Comparison of ENCODE assay signal across 9 cellular contexts in genomic region chr7:39567294-39567693, GRCh38. TPM values are rescaled to one million over a fixed set of nuclear protein-coding genes. Genes with fewer than 3 reads are reported as not detected.
A peak's percentile ranks its signal among the peaks of the same experiment; 100 is the strongest.
DNase-seq lines count a peak whose midpoint lies in the region; ATAC-seq and TF ChIP-seq lines count a peak whose summit lies in the region.
"Had no signal": no experiment of that assay in that cellular context is flagged by ENCODE, and none has a peak within 500 bp of the region (broad histone marks: within the 10 kb centered on the region; RNA-seq: fewer than 3 reads in every experiment).

No MANE protein-coding gene starts in this region.

- peak overlapping the region; percentile 87 for H3K9ac ChIP-seq in GM23248
- H3K9ac ChIP-seq in SK-N-MC (ENCODE audit: insufficient read length): peak overlapping the region; percentile 97
- peak overlapping the region in 2 of 3 donors; percentile 93 to 97 for H3K9ac ChIP-seq in skeletal muscle tissue (ENCODE audit: low read depth in 1 of 3, low read length in 3 of 3)

- peaks cover 9% of the 10 kb centered on the region for H3K36me3 ChIP-seq in GM23248 (ENCODE audit: low read depth)
- peaks cover 20% of the 10 kb centered on the region for H3K36me3 ChIP-seq in SK-N-MC (ENCODE audit: insufficient read depth, low read length)
- peaks cover 0 to 12% (median 11%) of the 10 kb centered on the region in 3 donors for H3K36me3 ChIP-seq in skeletal muscle tissue (ENCODE audit: control insufficient read depth in 3 of 3, insufficient read depth in 3 of 3, low read length in 3 of 3)

- peaks cover 13% of the 10 kb centered on the region for H3K4me1 ChIP-seq in GM23248 (ENCODE audit: insufficient read depth)
- H3K4me1 ChIP-seq in skeletal muscle tissue (ENCODE audit: control insufficient read depth in 3 of 3, insufficient read depth in 3 of 3, low read length in 3 of 3): peaks cover 3 to 8% (median 5%) of the 10 kb centered on the region in 3 donors

- H3K9me3 ChIP-seq in GM23248 (ENCODE audit: low read depth) (no peaks in the 10 kb centered on the region), SK-N-MC (ENCODE audit: low read depth, low read length) (no peaks in the 10 kb centered on the region), skeletal muscle tissue (ENCODE audit: control insufficient read depth in 3 of 3, low read length in 3 of 3) (no peaks in the 10 kb centered on the region)

- H3K27me3 ChIP-seq in GM23248 (replicated peaks; ENCODE audit: insufficient read depth) (no peaks in the 10 kb centered on the region), skeletal muscle tissue (ENCODE audit: control insufficient read depth in 3 of 3, insufficient read depth in 3 of 3, low read length in 3 of 3) (no peaks in the 10 kb centered on the region)

- ATAC-seq in GM21528 (IDR thresholded peaks at IDR 0.05; ENCODE audit: low FRiP score, unreplicated experiment) (no peak), GM21576 (IDR thresholded peaks at IDR 0.05; ENCODE audit: unreplicated experiment) (no peak), GM18861 (IDR thresholded peaks at IDR 0.05; ENCODE audit: unreplicated experiment) (no peak)

- H3K4me3 ChIP-seq in GM23248 (peak overlapping the region; percentile 96), SK-N-MC (peak overlapping the region; percentile 98), fibroblast of villous mesenchyme (ENCODE audit: low read depth, low read length) (peak overlapping the region; percentile 98), skeletal muscle tissue (ENCODE audit: low read length in 3 of 3) (peak overlapping the region; percentile 99)

- H3F3A ChIP-seq in GM23248 (ENCODE audit: insufficient read depth): 0 out of 2 replicates have a peak, but pooled peaks cover 7% of the 10 kb centered on the region

- no peak for TF ChIP-seq CTCF in fibroblast of villous mesenchyme (IDR thresholded peaks at IDR 0.05; ENCODE audit: insufficient read depth, low read depth, low read length)

- no peaks in the 10 kb centered on the region for H4K20me1 ChIP-seq in GM23248 (ENCODE audit: insufficient read depth)

- H3K27ac ChIP-seq in GM23248: no peak overlapping the region; the same call in 1 of the 2 replicates
- H3K27ac ChIP-seq in SK-N-MC: no peak overlapping the region
- H3K27ac ChIP-seq in skeletal muscle tissue (ENCODE audit: low read depth, low read length): no peak overlapping the region

- peak overlapping the region; percentile 99 for H2AFZ ChIP-seq in GM23248

- WGBS in GM23248 (ENCODE audit: low coverage in 1 of 2, low lambda C conversion rate in 2 of 2, missing lambda C conversion rate in 2 of 2), 2 experiments: 32 to 38% methylated on average over 2 of the region's 2 CpGs

- peaks cover 46% of the 10 kb centered on the region for H3K79me2 ChIP-seq in GM23248 (ENCODE audit: insufficient read depth)

- in situ Hi-C loops in GM23248 (cut with MboI): no loop called here

- no peaks in the 10 kb centered on the region for H3K9me2 ChIP-seq in GM23248 (ENCODE audit: insufficient read depth)

- DNase-seq in GM23248: peak; percentile 51
- no peak for DNase-seq in SK-N-MC (ENCODE audit: low read depth, low spot score)
- no peak for DNase-seq in fibroblast of villous mesenchyme (ENCODE audit: low read depth)
- DNase-seq in GM19240 (ENCODE audit: insufficient read length, low spot score): no peak
- DNase-seq: hippocampal formation had no signal

- H3K4me2 ChIP-seq in GM23248 (ENCODE audit: unreplicated experiment): peak overlapping the region; percentile 99

RNA-seq across cellular contexts. Expression of gene YAE1, which starts 1.1 kb away (rescaled TPM):
- 21.8 and 22.4 TPM in 2 replicates for total RNA-seq in GM23248 (2014; rRNA removed; shearing (Covaris generic))
- polyA plus RNA-seq in GM23248 (2016; fragmentation: Nextera tagmentation; extraction: Ambion mirVana): 40.5 and 43.5 TPM in 2 replicates
- total RNA-seq in fibroblast of villous mesenchyme (29.3 and 56.6 TPM in 2 replicates), skeletal muscle tissue (15.7 TPM)

RNA-seq across cellular contexts. Expression of gene RALA, which starts 56.1 kb away (rescaled TPM):
- total RNA-seq in GM23248 (2014; rRNA removed; shearing (Covaris generic)): 21.7 and 23.1 TPM in 2 replicates
- polyA plus RNA-seq in GM23248 (2016; fragmentation: Nextera tagmentation; extraction: Ambion mirVana): 79.2 and 82.8 TPM in 2 replicates
- total RNA-seq in fibroblast of villous mesenchyme: 20.3 and 22.2 TPM in 2 replicates
- total RNA-seq in skeletal muscle tissue: 11.5 TPM
